In the genomic region with DNA sequence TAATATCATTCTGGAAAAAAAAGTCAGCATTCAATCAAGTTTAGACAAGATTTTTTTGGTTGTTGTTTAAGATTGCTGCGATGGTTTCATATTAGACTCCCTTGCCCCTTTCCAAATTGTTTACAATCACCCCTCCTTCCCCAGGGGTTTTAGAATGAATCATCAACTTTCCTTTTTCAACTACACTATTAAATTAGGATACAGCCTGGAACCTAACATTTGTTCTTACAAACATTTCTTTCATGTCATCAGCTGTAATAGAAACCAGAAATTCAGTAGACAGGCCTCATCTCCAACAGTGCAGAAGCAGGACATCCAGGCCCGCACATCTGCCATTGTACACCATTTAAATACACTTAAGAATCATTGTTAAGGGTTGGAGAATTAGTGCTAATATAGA, we compare ENCODE assay signal across 1 cellular context.
TF ChIP-seq lines count a peak whose summit lies in the region.

No MANE protein-coding gene starts in this region.

TF ChIP-seq in HepG2, 621 proteins besides CTCF, POLR2A, EP300 and RAD21 (continued from another document):
- TF ChIP-seq, protein P1, sequence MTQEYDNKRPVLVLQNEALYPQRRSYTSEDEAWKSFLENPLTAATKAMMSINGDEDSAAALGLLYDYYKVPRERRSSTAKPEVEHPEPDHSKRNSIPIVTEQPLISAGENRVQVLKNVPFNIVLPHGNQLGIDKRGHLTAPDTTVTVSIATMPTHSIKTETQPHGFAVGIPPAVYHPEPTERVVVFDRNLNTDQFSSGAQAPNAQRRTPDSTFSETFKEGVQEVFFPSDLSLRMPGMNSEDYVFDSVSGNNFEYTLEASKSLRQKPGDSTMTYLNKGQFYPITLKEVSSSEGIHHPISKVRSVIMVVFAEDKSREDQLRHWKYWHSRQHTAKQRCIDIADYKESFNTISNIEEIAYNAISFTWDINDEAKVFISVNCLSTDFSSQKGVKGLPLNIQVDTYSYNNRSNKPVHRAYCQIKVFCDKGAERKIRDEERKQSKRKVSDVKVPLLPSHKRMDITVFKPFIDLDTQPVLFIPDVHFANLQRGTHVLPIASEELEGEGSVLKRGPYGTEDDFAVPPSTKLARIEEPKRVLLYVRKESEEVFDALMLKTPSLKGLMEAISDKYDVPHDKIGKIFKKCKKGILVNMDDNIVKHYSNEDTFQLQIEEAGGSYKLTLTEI (CRISPR knock-in tag; conservative IDR thresholded peaks at IDR 0.05), result no peak
- TF ChIP-seq ZNF746 (CRISPR knock-in tag; IDR thresholded peaks at IDR 0.05) (no peak), ARNT2 (CRISPR knock-in tag; IDR thresholded peaks at IDR 0.05; ENCODE audit: low read depth) (no peak), TEAD3 (CRISPR knock-in tag; optimal IDR thresholded peaks at IDR 0.05; ENCODE audit: borderline replicate concordance) (no peak), SATB2 (CRISPR knock-in tag; IDR thresholded peaks at IDR 0.05) (no peak), ZNF549 (CRISPR knock-in tag; IDR thresholded peaks at IDR 0.05) (no peak), ZNF567 (CRISPR knock-in tag; IDR thresholded peaks at IDR 0.05; ENCODE audit: borderline replicate concordance) (no peak), ZFAT (CRISPR knock-in tag; conservative IDR thresholded peaks at IDR 0.05) (no peak), PTBP1 (IDR thresholded peaks at IDR 0.05; ENCODE audit: low read depth, low read length, poor library complexity, severe bottlenecking) (no peak), ZNF776 (CRISPR knock-in tag; IDR thresholded peaks at IDR 0.05) (no peak), SNAPC2 (CRISPR knock-in tag; IDR thresholded peaks at IDR 0.05) (no peak)
- TF ChIP-seq, protein P2, sequence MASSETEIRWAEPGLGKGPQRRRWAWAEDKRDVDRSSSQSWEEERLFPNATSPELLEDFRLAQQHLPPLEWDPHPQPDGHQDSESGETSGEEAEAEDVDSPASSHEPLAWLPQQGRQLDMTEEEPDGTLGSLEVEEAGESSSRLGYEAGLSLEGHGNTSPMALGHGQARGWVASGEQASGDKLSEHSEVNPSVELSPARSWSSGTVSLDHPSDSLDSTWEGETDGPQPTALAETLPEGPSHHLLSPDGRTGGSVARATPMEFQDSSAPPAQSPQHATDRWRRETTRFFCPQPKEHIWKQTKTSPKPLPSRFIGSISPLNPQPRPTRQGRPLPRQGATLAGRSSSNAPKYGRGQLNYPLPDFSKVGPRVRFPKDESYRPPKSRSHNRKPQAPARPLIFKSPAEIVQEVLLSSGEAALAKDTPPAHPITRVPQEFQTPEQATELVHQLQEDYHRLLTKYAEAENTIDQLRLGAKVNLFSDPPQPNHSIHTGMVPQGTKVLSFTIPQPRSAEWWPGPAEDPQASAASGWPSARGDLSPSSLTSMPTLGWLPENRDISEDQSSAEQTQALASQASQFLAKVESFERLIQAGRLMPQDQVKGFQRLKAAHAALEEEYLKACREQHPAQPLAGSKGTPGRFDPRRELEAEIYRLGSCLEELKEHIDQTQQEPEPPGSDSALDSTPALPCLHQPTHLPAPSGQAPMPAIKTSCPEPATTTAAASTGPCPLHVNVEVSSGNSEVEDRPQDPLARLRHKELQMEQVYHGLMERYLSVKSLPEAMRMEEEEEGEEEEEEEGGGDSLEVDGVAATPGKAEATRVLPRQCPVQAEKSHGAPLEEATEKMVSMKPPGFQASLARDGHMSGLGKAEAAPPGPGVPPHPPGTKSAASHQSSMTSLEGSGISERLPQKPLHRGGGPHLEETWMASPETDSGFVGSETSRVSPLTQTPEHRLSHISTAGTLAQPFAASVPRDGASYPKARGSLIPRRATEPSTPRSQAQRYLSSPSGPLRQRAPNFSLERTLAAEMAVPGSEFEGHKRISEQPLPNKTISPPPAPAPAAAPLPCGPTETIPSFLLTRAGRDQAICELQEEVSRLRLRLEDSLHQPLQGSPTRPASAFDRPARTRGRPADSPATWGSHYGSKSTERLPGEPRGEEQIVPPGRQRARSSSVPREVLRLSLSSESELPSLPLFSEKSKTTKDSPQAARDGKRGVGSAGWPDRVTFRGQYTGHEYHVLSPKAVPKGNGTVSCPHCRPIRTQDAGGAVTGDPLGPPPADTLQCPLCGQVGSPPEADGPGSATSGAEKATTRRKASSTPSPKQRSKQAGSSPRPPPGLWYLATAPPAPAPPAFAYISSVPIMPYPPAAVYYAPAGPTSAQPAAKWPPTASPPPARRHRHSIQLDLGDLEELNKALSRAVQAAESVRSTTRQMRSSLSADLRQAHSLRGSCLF (CRISPR knock-in tag; IDR thresholded peaks at IDR 0.05; ENCODE audit: borderline replicate concordance), result no peak
TF ChIP-seq in HepG2: peak in this region for 0.
